Comparison of ENCODE assay signal across 29 cellular contexts in genomic region chr2:161017780-161018440, GRCh38.
A peak's percentile ranks its signal among the peaks of the same experiment; 100 is the strongest.
DNase-seq lines count a peak whose midpoint lies in the region; ATAC-seq and TF ChIP-seq lines count a peak whose summit lies in the region.
"Had no signal": no experiment of that assay in that cellular context is flagged by ENCODE, and none has a peak within 500 bp of the region (broad histone marks: within the 10 kb centered on the region; RNA-seq: fewer than 3 reads in every experiment).

No MANE protein-coding gene starts in this region.

- intact Hi-C loops in Right ventricle myocardium inferior (cut with DNase I) (no loop called here), lower lobe of right lung (cut with DNase I) (no loop called here), vagina (cut with DNase I) (no loop called here)

- H3K9me3 ChIP-seq in right atrium auricular region (peaks cover 0 to 8% of the 10 kb centered on the region in 2 donors), lower lobe of right lung (no peaks in the 10 kb centered on the region), vagina (no peaks in the 10 kb centered on the region), GM23248 (ENCODE audit: low read depth) (no peaks in the 10 kb centered on the region)

- H3K79me2 ChIP-seq in GM23248 (ENCODE audit: insufficient read depth), result no peaks in the 10 kb centered on the region

- H3K27ac ChIP-seq in right atrium auricular region (no peak overlapping the region), lower lobe of right lung (no peak overlapping the region), vagina (peak overlapping the region; percentile 9), GM23248 (no peak overlapping the region)
- H3K27ac ChIP-seq: thoracic aorta, WERI-Rb-1 had no signal

- no peak overlapping the region for H3K9ac ChIP-seq in GM23248

- H3K4me2 ChIP-seq in GM23248 (ENCODE audit: unreplicated experiment), result no peak overlapping the region

- in situ Hi-C loops in GM23248 (cut with MboI), result no loop called here

- no peaks in the 10 kb centered on the region for H4K20me1 ChIP-seq in GM23248 (ENCODE audit: insufficient read depth)

- no peak for TF ChIP-seq POLR2A in vagina (IDR thresholded peaks at IDR 0.05)

- H3F3A ChIP-seq in GM23248 (ENCODE audit: insufficient read depth), result peaks cover 8% of the 10 kb centered on the region; the same call in 1 of the 2 replicates

- 66 to 75% methylated on average over 3 of the region's 3 CpGs for WGBS in GM23248 (ENCODE audit: low coverage in 1 of 2, low lambda C conversion rate in 2 of 2, missing lambda C conversion rate in 2 of 2), 2 experiments

- no peak for DNase-seq in Right ventricle myocardium inferior (ENCODE audit: missing footprints)
- no peak for DNase-seq in right atrium auricular region (ENCODE audit: low spot score)
- DNase-seq in foreskin fibroblast, result peak; percentile 34 to 59
- no peak for DNase-seq in lower lobe of right lung
- no peak for DNase-seq in vagina (ENCODE audit: extremely low spot score in 2 of 2)
- DNase-seq in T-helper 1 cell, result no peak
- no peak for DNase-seq in GM23248
- no peak for DNase-seq in D341Med (ENCODE audit: low spot score)
- DNase-seq: 8988T; activated CD4-positive, alpha-beta T cell treated with anti-CD3 and anti-CD28 coated beads, Interleukin-2, amount 50 U/mL, for 1 hour; activated CD8-positive, alpha-beta memory T cell treated with anti-CD3 and anti-CD28 coated beads, Interleukin-2, amount 10 ng/mL, durations not matched to agents 7 days and 5 days; activated T-cell treated with anti-CD3 and anti-CD28 coated beads, Interleukin-2, amount 50 U/mL, for 48 hours; amniotic stem cell; CD8-positive, alpha-beta T cell; DMS153; effector CD8-positive, alpha-beta T cell; erythroblast; H7; islet precursor cell; NCI-H1694; NCI-H2171; NCI-H524; SHP77 treated with DMSO at 0.1 percent for 48 hours; stimulated activated naive CD4-positive, alpha-beta T cell treated with Interleukin-2 at 50 U/mL for 16 hours; SW 1271; T1000; WERI-Rb-1 had no signal

- H3K36me3 ChIP-seq in right atrium auricular region (no peaks in the 10 kb centered on the region), lower lobe of right lung (no peaks in the 10 kb centered on the region), vagina (no peaks in the 10 kb centered on the region), GM23248 (ENCODE audit: low read depth) (no peaks in the 10 kb centered on the region)
- H3K36me3 ChIP-seq: thoracic aorta, WERI-Rb-1 had no signal

- H3K27me3 ChIP-seq in right atrium auricular region, result no peaks in the 10 kb centered on the region
- H3K27me3 ChIP-seq in lower lobe of right lung (ENCODE audit: low read depth), result no peaks in the 10 kb centered on the region
- H3K27me3 ChIP-seq in vagina, result no peaks in the 10 kb centered on the region
- no peaks in the 10 kb centered on the region for H3K27me3 ChIP-seq in GM23248 (replicated peaks; ENCODE audit: insufficient read depth)

- ATAC-seq in Right ventricle myocardium inferior (peak; percentile 79), lower lobe of right lung (peak; percentile 31 to 37)
- ATAC-seq: activated CD8-positive, alpha-beta memory T cell treated with anti-CD3 and anti-CD28 coated beads, Interleukin-2, amount 10 ng/mL, durations not matched to agents 7 days and 5 days; CD8-positive, alpha-beta T cell had no signal

- H3K4me3 ChIP-seq in right atrium auricular region (no peak overlapping the region), foreskin fibroblast (ENCODE audit: low read depth in 1 of 2, low read length in 2 of 2) (no peak overlapping the region), lower lobe of right lung (no peak overlapping the region), vagina (no peak overlapping the region), GM23248 (no peak overlapping the region)
- H3K4me3 ChIP-seq: lung, thoracic aorta had no signal

- H2AFZ ChIP-seq in GM23248, result no peak overlapping the region

- H3K9me2 ChIP-seq in GM23248 (ENCODE audit: insufficient read depth), result no peaks in the 10 kb centered on the region

- H3K4me1 ChIP-seq in right atrium auricular region, result no peaks in the 10 kb centered on the region
- no peaks in the 10 kb centered on the region for H3K4me1 ChIP-seq in lower lobe of right lung
- H3K4me1 ChIP-seq in vagina, result no peaks in the 10 kb centered on the region
- no peaks in the 10 kb centered on the region for H3K4me1 ChIP-seq in GM23248 (ENCODE audit: insufficient read depth)

- TF ChIP-seq CTCF in right atrium auricular region (IDR thresholded peaks at IDR 0.05) (no peak), foreskin fibroblast (IDR thresholded peaks at IDR 0.05; ENCODE audit: low read depth, low read length) (no peak), lower lobe of right lung (IDR thresholded peaks at IDR 0.05) (no peak), vagina (IDR thresholded peaks at IDR 0.05) (no peak)

Comparison
In these comparisons a context has a peak if more than half of its experiments do, and no peak if none do; other contexts are left out.
1. DNase-seq: peak in foreskin fibroblast (2 of 2); none in Right ventricle myocardium inferior (single experiment), right atrium auricular region (single experiment), lower lobe of right lung (single experiment), vagina (0 of 2), T-helper 1 cell (0 of 5), GM23248 (single experiment) and D341Med (single experiment).